ENCODE assay signal across 19 cellular contexts in the genomic region with DNA sequence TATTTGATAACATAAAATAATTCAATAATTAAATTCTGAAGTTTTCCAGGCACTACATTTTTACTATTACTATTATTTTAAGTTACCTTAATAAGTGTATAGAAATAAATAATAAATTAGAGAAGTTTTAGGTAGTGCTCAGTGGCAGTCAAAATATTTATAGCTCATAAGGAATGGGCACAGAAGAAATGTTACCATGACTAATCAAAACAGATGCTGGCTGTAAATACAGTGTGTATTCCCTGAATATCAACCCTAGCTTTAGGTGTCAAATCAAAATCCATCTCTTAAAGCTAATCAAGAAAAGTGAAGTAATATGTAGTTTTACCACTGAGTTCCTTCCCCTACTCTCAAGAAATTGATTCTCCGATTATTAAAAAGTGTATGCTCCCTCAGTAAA.
"Had no signal": no experiment of that assay in that cellular context is flagged by ENCODE, and none has a peak within 500 bp of the region (broad histone marks: within the 10 kb centered on the region; RNA-seq: fewer than 3 reads in every experiment).

No MANE protein-coding gene starts in this region.

- H3K9me3 Mint-ChIP-seq: activated T-cell treated with anti-CD3 and anti-CD28 coated beads, Interleukin-2, amount 50 U/mL, for 24 hours; activated T-helper 17 cell treated with anti-CD3 and anti-CD28 coated beads, Interleukin-2, amount 50 U/mL, for 72 hours; nephron progenitor cell had no signal

- H3K4me1 ChIP-seq: adrenal gland, breast epithelium, colonic mucosa, transverse colon had no signal

- H3K27me3 Mint-ChIP-seq: activated T-cell treated with anti-CD3 and anti-CD28 coated beads, Interleukin-2, amount 50 U/mL, for 24 hours; activated T-helper 17 cell treated with anti-CD3 and anti-CD28 coated beads, Interleukin-2, amount 50 U/mL, for 72 hours; memory B cell; stimulated activated naive B cell treated with anti-CD40 and anti-IgM and Interleukin-4, amounts not matched to agents 10 μg/mL and 1 μg/mL and 100 μg/mL, for 72 hours; T-cell had no signal

- H3K4me3 Mint-ChIP-seq: activated T-cell treated with anti-CD3 and anti-CD28 coated beads, Interleukin-2, amount 50 U/mL, for 24 hours; activated T-helper 17 cell treated with anti-CD3 and anti-CD28 coated beads, Interleukin-2, amount 50 U/mL, for 72 hours; memory B cell; nephron progenitor cell; stimulated activated naive B cell treated with anti-CD40 and anti-IgM and Interleukin-4, amounts not matched to agents 10 μg/mL and 1 μg/mL and 100 μg/mL, for 72 hours; T-cell had no signal

- H3K27ac ChIP-seq: adrenal gland, breast epithelium, colonic mucosa, epithelial cell of prostate, pancreas, transverse colon had no signal

- H3K36me3 ChIP-seq: adrenal gland, breast epithelium, colonic mucosa, pancreas, transverse colon had no signal

- H3K4me1 Mint-ChIP-seq: nephron progenitor cell had no signal

- H3K4me3 ChIP-seq: adrenal gland, breast epithelium, colonic mucosa, pancreas, transverse colon had no signal

- H3K27me3 ChIP-seq: adrenal gland, breast epithelium, colonic mucosa, pancreas, transverse colon had no signal

- H3K27ac Mint-ChIP-seq: activated naive CD4-positive, alpha-beta T cell treated with anti-CD3 and anti-CD28 coated beads, Interleukin-2, amount 50 U/mL, for 72 hours; activated T-cell treated with anti-CD3 and anti-CD28 coated beads, Interleukin-2, amount 50 U/mL, for 24 hours; activated T-helper 17 cell treated with anti-CD3 and anti-CD28 coated beads, Interleukin-2, amount 50 U/mL, for 72 hours; memory B cell; nephron progenitor cell; stimulated activated naive B cell treated with anti-CD40 and anti-IgM and Interleukin-4, amounts not matched to agents 10 μg/mL and 1 μg/mL and 100 μg/mL, for 72 hours; T-cell had no signal

- H3K9me3 ChIP-seq: adrenal gland, breast epithelium, colonic mucosa, pancreas, transverse colon had no signal

- DNase-seq: activated CD8-positive, alpha-beta memory T cell treated with anti-CD3 and anti-CD28 coated beads, Interleukin-2, amount 50 U/mL, for 4 hours; activated T-cell treated with anti-CD3 and anti-CD28 coated beads, Interleukin-2, amount 50 U/mL, for 24 hours; adrenal gland; colonic mucosa; kidney glomerular epithelial cell; nephron progenitor cell; pancreas; stimulated activated CD4-positive, alpha-beta T cell treated with anti-CD3 and anti-CD28 coated beads, Interleukin-2, amount 100 ng/mL, for 48 hours; stimulated activated CD8-positive, alpha-beta memory T cell treated with anti-CD3 and anti-CD28 coated beads, Interleukin-4, amount 100 ng/mL, for 48 hours; stimulated activated naive B cell treated with anti-CD40 and anti-IgM and Interleukin-4, amounts not matched to agents 10 μg/mL and 1 μg/mL and 100 μg/mL, for 72 hours; T-cell; transverse colon had no signal

- ATAC-seq: activated naive CD4-positive, alpha-beta T cell treated with anti-CD3 and anti-CD28 coated beads, Interleukin-2, amount 50 U/mL, for 72 hours; activated T-helper 17 cell treated with anti-CD3 and anti-CD28 coated beads, Interleukin-2, amount 50 U/mL, for 72 hours; pancreas; sciatic nerve; stimulated activated naive B cell treated with anti-CD40 and anti-IgM and Interleukin-4, amounts not matched to agents 10 μg/mL and 1 μg/mL and 100 μg/mL, for 72 hours; T-cell had no signal

- FAIRE-seq: urothelium cell line had no signal
